In genomic region chr14:35337557-35338255, GRCh38 we compare ENCODE assay signal across 10 cellular contexts. TPM values are rescaled to one million over a fixed set of nuclear protein-coding genes. Genes with fewer than 3 reads are reported as not detected.
DNase-seq lines count a peak whose midpoint lies in the region; ATAC-seq and TF ChIP-seq lines count a peak whose summit lies in the region.
"Had no signal": no experiment of that assay in that cellular context is flagged by ENCODE, and none has a peak within 500 bp of the region (broad histone marks: within the 10 kb centered on the region; RNA-seq: fewer than 3 reads in every experiment).

No MANE protein-coding gene starts in this region.

- H3K4me3 Mint-ChIP-seq in CD8-positive, alpha-beta memory T cell = no peak overlapping the region

- peak overlapping the region in 4 of 8 donors; percentile 42 to 81 (median 69) for H3K27ac Mint-ChIP-seq in CD8-positive, alpha-beta memory T cell

- no peak for ATAC-seq in HG02973 (IDR thresholded peaks at IDR 0.05; ENCODE audit: unreplicated experiment)

- H4K91ac ChIP-seq in mesenchymal stem cell (ENCODE audit: low read length) = peak overlapping the region; percentile 79

- POLR2A ChIA-PET in CD8-positive, alpha-beta memory T cell (lab: Charles Lee) = no interaction called here

- H2AK5ac ChIP-seq in mesenchymal stem cell (ENCODE audit: low read length, severe bottlenecking) = peak overlapping the region; percentile 50

- no peaks in the 10 kb centered on the region for H3K9me3 ChIP-seq in mesenchymal stem cell (ENCODE audit: control insufficient read depth, low read length)
- no peaks in the 10 kb centered on the region for H3K9me3 ChIP-seq in stomach smooth muscle (ENCODE audit: control insufficient read depth in 2 of 2, low read length in 2 of 2)
- no peaks in the 10 kb centered on the region for H3K9me3 ChIP-seq in CD8-positive, alpha-beta memory T cell (ENCODE audit: low read length)

- peaks cover 51% of the 10 kb centered on the region for H3K4me1 ChIP-seq in mesenchymal stem cell (ENCODE audit: control insufficient read depth, insufficient read depth, low read depth, low read length)
- peaks cover 63% of the 10 kb centered on the region for H3K4me1 ChIP-seq in stomach smooth muscle (ENCODE audit: control insufficient read depth, insufficient read depth, low read length)
- peaks cover 18% of the 10 kb centered on the region for H3K4me1 ChIP-seq in CD8-positive, alpha-beta memory T cell (ENCODE audit: insufficient read depth, low read length)

- CTCF ChIA-PET in CD8-positive, alpha-beta memory T cell (lab: Charles Lee) = no interaction called here

- peak overlapping the region; percentile 67 for H2BK120ac ChIP-seq in mesenchymal stem cell (ENCODE audit: low read depth, low read length)

- peak overlapping the region; percentile 92 for H4K8ac ChIP-seq in mesenchymal stem cell (ENCODE audit: low read length)

- H3K9me3 Mint-ChIP-seq in CD8-positive, alpha-beta memory T cell = no peaks in the 10 kb centered on the region
- H3K9me3 Mint-ChIP-seq: brain had no signal

- DNase-seq in NCI-H226 (peak; percentile 68), coronary artery (ENCODE audit: low spot score) (no peak), mesenchymal stem cell (no peak), NCI-H2196 treated with DMSO at 0.1 percent for 48 hours (lab: John Stamatoyannopoulos, UW; ENCODE audit: unreplicated experiment) (no peak)
- no peak for DNase-seq in central memory CD4-positive, alpha-beta T cell
- DNase-seq in CD8-positive, alpha-beta memory T cell = no peak

- H3K23ac ChIP-seq in mesenchymal stem cell (ENCODE audit: low read length in 2 of 2) = no peak overlapping the region

- no peak overlapping the region for H2BK5ac ChIP-seq in mesenchymal stem cell (ENCODE audit: low read depth, low read length, poor library complexity, severe bottlenecking)

- H3K79me1 ChIP-seq in mesenchymal stem cell (replicated peaks; ENCODE audit: low read length, poor library complexity, severe bottlenecking) = no peaks in the 10 kb centered on the region

- peak overlapping the region; percentile 35 to 86 for H3K18ac ChIP-seq in mesenchymal stem cell (ENCODE audit: low read depth in 1 of 2, low read length in 2 of 2)

- peak overlapping the region; percentile 25 to 97 for H2BK12ac ChIP-seq in mesenchymal stem cell (ENCODE audit: low read length in 2 of 2)

- H2BK15ac ChIP-seq in mesenchymal stem cell (ENCODE audit: low read depth, poor library complexity, severe bottlenecking) = peak overlapping the region; percentile 60

- no peak overlapping the region for H2AFZ ChIP-seq in mesenchymal stem cell (ENCODE audit: low read depth, low read length)

- peaks cover 16 to 36% (median 19%) of the 10 kb centered on the region in 3 donors for H3K4me1 Mint-ChIP-seq in CD8-positive, alpha-beta memory T cell

- peak overlapping the region in 1 of 2 experiments; percentile 0 for H3K14ac ChIP-seq in mesenchymal stem cell (ENCODE audit: low read length in 2 of 2)

- H3K9ac ChIP-seq in mesenchymal stem cell (ENCODE audit: low read length) (peak overlapping the region; percentile 85), stomach smooth muscle (ENCODE audit: low read length in 2 of 2) (peak overlapping the region; percentile 23 to 68)

- H3K27me3 Mint-ChIP-seq in CD8-positive, alpha-beta memory T cell = peaks cover 0 to 2% of the 10 kb centered on the region in 2 donors
- H3K27me3 Mint-ChIP-seq: brain, progenitor cell of endocrine pancreas had no signal

- H3K4me2 ChIP-seq in mesenchymal stem cell (ENCODE audit: low read length, poor library complexity, severe bottlenecking) = no peak overlapping the region

- H3K36me3 Mint-ChIP-seq in CD8-positive, alpha-beta memory T cell = no peaks in the 10 kb centered on the region
- H3K36me3 Mint-ChIP-seq: brain had no signal

- H3K4me3 ChIP-seq in coronary artery (no peak overlapping the region), mesenchymal stem cell (ENCODE audit: insufficient read depth in 1 of 2, low read depth in 1 of 2, low read length in 2 of 2) (no peak overlapping the region), stomach smooth muscle (ENCODE audit: low read length in 2 of 2) (peak overlapping the region in 1 of 2 donors; percentile 15)
- no peak overlapping the region for H3K4me3 ChIP-seq in CD8-positive, alpha-beta memory T cell (ENCODE audit: low read length)

- H3K27ac ChIP-seq in coronary artery (peak overlapping the region; percentile 87 to 91), mesenchymal stem cell (ENCODE audit: low read length, poor library complexity, severe bottlenecking) (no peak overlapping the region), stomach smooth muscle (ENCODE audit: low read length) (peak overlapping the region; percentile 95)
- H3K27ac ChIP-seq in CD8-positive, alpha-beta memory T cell (ENCODE audit: low read depth, low read length) = no peak overlapping the region

- peak overlapping the region; percentile 92 to 94 for H3K4ac ChIP-seq in mesenchymal stem cell (ENCODE audit: low read depth in 1 of 2, low read length in 2 of 2)

- 86% methylated on average over 5 of the region's 6 CpGs for WGBS in mesenchymal stem cell

- H3K36me3 ChIP-seq in mesenchymal stem cell (ENCODE audit: control insufficient read depth in 1 of 2, insufficient read depth in 2 of 2, low read depth in 1 of 2, low read length in 2 of 2) (no peaks in the 10 kb centered on the region), stomach smooth muscle (ENCODE audit: control insufficient read depth in 2 of 2, insufficient read depth in 2 of 2, low read length in 2 of 2) (no peaks in the 10 kb centered on the region)
- no peaks in the 10 kb centered on the region for H3K36me3 ChIP-seq in CD8-positive, alpha-beta memory T cell (ENCODE audit: insufficient read depth, low read length)

- no peak for TF ChIP-seq CTCF in coronary artery (IDR thresholded peaks at IDR 0.05)

- H3K27me3 ChIP-seq in mesenchymal stem cell (ENCODE audit: control insufficient read depth in 1 of 2, insufficient read depth in 1 of 2, low read length in 2 of 2) = no peaks in the 10 kb centered on the region
- no peaks in the 10 kb centered on the region for H3K27me3 ChIP-seq in stomach smooth muscle (ENCODE audit: control insufficient read depth in 1 of 2, insufficient read depth in 2 of 2, low read length in 2 of 2)
- no peaks in the 10 kb centered on the region for H3K27me3 ChIP-seq in CD8-positive, alpha-beta memory T cell (ENCODE audit: insufficient read depth, low read length, poor library complexity, severe bottlenecking)

RNA-seq across cellular contexts. Expression of gene PSMA6, which starts 45.5 kb away (rescaled TPM):
- 290 TPM for polyA plus RNA-seq in mesenchymal stem cell (2013, experiment 1 of 2)
- 302 TPM for polyA plus RNA-seq in mesenchymal stem cell (2013, experiment 2 of 2)
- total RNA-seq in CD8-positive, alpha-beta memory T cell = 100 to 1,000 TPM; 399 to 400 TPM
- polyA plus RNA-seq in CD8-positive, alpha-beta memory T cell = 305 TPM

Comparison
In these comparisons a context has a peak if more than half of its experiments do, and no peak if none do; other contexts are left out.
1. H3K27ac ChIP-seq: peak in coronary artery (2 of 2) and stomach smooth muscle (single experiment); none in mesenchymal stem cell (single experiment) and CD8-positive, alpha-beta memory T cell (single experiment).